ENCODE assay signal across 8 cellular contexts in the genomic region with DNA sequence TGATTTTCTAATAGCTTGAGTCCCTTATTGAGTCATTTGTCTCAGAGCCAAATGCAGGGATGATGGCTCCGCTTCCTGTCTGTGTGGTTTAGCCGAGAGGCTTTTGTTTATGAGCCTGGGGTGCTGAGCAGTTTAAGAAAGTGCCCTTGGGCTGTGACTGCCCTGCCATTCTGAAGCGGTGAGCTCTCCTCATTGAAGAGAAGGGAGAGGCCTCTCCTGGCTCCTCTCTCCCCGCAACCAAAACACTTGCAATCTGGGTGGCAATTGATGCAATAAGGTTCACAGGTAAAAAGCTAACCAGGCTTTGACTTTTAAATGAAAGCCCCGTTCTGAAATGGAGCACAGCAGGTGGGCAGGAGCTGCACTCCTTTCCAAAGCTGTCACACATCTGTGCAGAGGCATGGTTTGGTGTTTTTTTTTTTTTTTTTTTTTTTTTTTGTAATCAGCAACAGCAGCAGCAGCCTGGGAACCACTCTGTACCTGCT.
DNase-seq lines count a peak whose midpoint lies in the region; ATAC-seq and TF ChIP-seq lines count a peak whose summit lies in the region.

No MANE protein-coding gene starts in this region.

- peaks cover 20% of the 10 kb centered on the region for H3K4me1 ChIP-seq in foreskin keratinocyte

- ATAC-seq in SK-N-SH treated with all-trans-retinoic acid at 6 μM for 48 hours (peak; percentile 67), foreskin keratinocyte (peak; percentile 58), GM21529 (IDR thresholded peaks at IDR 0.05; ENCODE audit: unreplicated experiment) (no peak), HG03039 (IDR thresholded peaks at IDR 0.05; ENCODE audit: unreplicated experiment) (no peak)
- no peak for ATAC-seq in activated CD4-positive, CD25-positive, alpha-beta regulatory T cell treated with anti-CD3 and anti-CD28 coated beads, Interleukin-2, amount 50 U/mL, for 24 hours

- H3K4me3 ChIP-seq in H7 (ENCODE audit: insufficient read depth, low read depth, low read length): no peak overlapping the region

- peak; percentile 6 for DNase-seq in AG08396 (ENCODE audit: low spot score)
- DNase-seq in H7: peak; percentile 33
- DNase-seq in foreskin keratinocyte: peak; percentile 41 to 68
- no peak for DNase-seq in germinal center (ENCODE audit: low spot score)

- H3K27me3 ChIP-seq in H7 (ENCODE audit: control insufficient read depth, insufficient read depth, low read length) (peaks cover 38% of the 10 kb centered on the region), foreskin keratinocyte (no peaks in the 10 kb centered on the region)

- TF ChIP-seq CTCF in foreskin keratinocyte (conservative IDR thresholded peaks at IDR 0.05): no peak

- H3K27ac ChIP-seq in foreskin keratinocyte: no peak overlapping the region

- no peaks in the 10 kb centered on the region for H3K36me3 ChIP-seq in H7 (replicated peaks; ENCODE audit: control insufficient read depth, insufficient read depth, low read length)

TF ChIP-seq in SK-N-SH treated with all-trans-retinoic acid at 6 μM for 48 hours, 23 proteins besides CTCF, POLR2A, EP300 and RAD21:
- TF ChIP-seq SNAI2 (CRISPR knock-in tag; IDR thresholded peaks at IDR 0.05) (no peak), ZNF8 (CRISPR knock-in tag; IDR thresholded peaks at IDR 0.05) (no peak), ZC3H10 (CRISPR knock-in tag; IDR thresholded peaks at IDR 0.05) (no peak), TCF4 (CRISPR knock-in tag; IDR thresholded peaks at IDR 0.05; ENCODE audit: borderline replicate concordance) (no peak), BACH2 (CRISPR knock-in tag; IDR thresholded peaks at IDR 0.05; ENCODE audit: borderline replicate concordance) (no peak), OSR1 (CRISPR knock-in tag; IDR thresholded peaks at IDR 0.05) (no peak), ISL1 (CRISPR knock-in tag; IDR thresholded peaks at IDR 0.05) (no peak), PPARA (CRISPR knock-in tag; IDR thresholded peaks at IDR 0.05; ENCODE audit: borderline replicate concordance) (no peak), ZFP3 (CRISPR knock-in tag; IDR thresholded peaks at IDR 0.05) (no peak), ZNF70 (CRISPR knock-in tag; IDR thresholded peaks at IDR 0.05) (no peak), TOX (CRISPR knock-in tag; IDR thresholded peaks at IDR 0.05; ENCODE audit: borderline replicate concordance) (no peak)
- TF ChIP-seq, protein P1, sequence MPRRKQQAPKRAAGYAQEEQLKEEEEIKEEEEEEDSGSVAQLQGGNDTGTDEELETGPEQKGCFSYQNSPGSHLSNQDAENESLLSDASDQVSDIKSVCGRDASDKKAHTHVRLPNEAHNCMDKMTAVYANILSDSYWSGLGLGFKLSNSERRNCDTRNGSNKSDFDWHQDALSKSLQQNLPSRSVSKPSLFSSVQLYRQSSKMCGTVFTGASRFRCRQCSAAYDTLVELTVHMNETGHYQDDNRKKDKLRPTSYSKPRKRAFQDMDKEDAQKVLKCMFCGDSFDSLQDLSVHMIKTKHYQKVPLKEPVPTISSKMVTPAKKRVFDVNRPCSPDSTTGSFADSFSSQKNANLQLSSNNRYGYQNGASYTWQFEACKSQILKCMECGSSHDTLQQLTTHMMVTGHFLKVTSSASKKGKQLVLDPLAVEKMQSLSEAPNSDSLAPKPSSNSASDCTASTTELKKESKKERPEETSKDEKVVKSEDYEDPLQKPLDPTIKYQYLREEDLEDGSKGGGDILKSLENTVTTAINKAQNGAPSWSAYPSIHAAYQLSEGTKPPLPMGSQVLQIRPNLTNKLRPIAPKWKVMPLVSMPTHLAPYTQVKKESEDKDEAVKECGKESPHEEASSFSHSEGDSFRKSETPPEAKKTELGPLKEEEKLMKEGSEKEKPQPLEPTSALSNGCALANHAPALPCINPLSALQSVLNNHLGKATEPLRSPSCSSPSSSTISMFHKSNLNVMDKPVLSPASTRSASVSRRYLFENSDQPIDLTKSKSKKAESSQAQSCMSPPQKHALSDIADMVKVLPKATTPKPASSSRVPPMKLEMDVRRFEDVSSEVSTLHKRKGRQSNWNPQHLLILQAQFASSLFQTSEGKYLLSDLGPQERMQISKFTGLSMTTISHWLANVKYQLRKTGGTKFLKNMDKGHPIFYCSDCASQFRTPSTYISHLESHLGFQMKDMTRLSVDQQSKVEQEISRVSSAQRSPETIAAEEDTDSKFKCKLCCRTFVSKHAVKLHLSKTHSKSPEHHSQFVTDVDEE (CRISPR knock-in tag; IDR thresholded peaks at IDR 0.05): no peak
- TF ChIP-seq, protein P2, sequence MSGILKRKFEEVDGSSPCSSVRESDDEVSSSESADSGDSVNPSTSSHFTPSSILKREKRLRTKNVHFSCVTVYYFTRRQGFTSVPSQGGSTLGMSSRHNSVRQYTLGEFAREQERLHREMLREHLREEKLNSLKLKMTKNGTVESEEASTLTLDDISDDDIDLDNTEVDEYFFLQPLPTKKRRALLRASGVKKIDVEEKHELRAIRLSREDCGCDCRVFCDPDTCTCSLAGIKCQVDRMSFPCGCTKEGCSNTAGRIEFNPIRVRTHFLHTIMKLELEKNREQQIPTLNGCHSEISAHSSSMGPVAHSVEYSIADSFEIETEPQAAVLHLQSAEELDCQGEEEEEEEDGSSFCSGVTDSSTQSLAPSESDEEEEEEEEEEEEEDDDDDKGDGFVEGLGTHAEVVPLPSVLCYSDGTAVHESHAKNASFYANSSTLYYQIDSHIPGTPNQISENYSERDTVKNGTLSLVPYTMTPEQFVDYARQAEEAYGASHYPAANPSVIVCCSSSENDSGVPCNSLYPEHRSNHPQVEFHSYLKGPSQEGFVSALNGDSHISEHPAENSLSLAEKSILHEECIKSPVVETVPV (CRISPR knock-in tag; IDR thresholded peaks at IDR 0.05): no peak
- TF ChIP-seq, protein P3, sequence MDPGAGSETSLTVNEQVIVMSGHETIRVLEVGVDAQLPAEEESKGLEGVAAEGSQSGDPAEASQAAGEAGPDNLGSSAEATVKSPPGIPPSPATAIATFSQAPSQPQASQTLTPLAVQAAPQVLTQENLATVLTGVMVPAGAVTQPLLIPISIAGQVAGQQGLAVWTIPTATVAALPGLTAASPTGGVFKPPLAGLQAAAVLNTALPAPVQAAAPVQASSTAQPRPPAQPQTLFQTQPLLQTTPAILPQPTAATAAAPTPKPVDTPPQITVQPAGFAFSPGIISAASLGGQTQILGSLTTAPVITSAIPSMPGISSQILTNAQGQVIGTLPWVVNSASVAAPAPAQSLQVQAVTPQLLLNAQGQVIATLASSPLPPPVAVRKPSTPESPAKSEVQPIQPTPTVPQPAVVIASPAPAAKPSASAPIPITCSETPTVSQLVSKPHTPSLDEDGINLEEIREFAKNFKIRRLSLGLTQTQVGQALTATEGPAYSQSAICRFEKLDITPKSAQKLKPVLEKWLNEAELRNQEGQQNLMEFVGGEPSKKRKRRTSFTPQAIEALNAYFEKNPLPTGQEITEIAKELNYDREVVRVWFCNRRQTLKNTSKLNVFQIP (CRISPR knock-in tag; IDR thresholded peaks at IDR 0.05; ENCODE audit: borderline replicate concordance, low read depth): no peak

Comparison
In these comparisons a context has a peak if more than half of its experiments do, and no peak if none do; other contexts are left out.
1. ATAC-seq: peak in SK-N-SH treated with all-trans-retinoic acid at 6 μM for 48 hours (single experiment) and foreskin keratinocyte (single experiment); none in GM21529 (single experiment), HG03039 (single experiment) and activated CD4-positive, CD25-positive, alpha-beta regulatory T cell treated with anti-CD3 and anti-CD28 coated beads, Interleukin-2, amount 50 U/mL, for 24 hours (0 of 2).